Comparison of ENCODE assay signal across 8 cellular contexts in genomic region chr19:47745010-47745901, GRCh38. TPM values are rescaled to one million over a fixed set of nuclear protein-coding genes. Genes with fewer than 3 reads are reported as not detected.
DNase-seq lines count a peak whose midpoint lies in the region; ATAC-seq and TF ChIP-seq lines count a peak whose summit lies in the region.

Gene NOP53 (plus strand): TSS chr19:47745546. CDS start chr19:47745560, 14 bp downstream.

- TF ChIP-seq POLR2A in breast epithelium (IDR thresholded peaks at IDR 0.05) = peak; percentile 76

- BruUV-seq in A673 (replicated peaks; lab: Mats Ljungman, UMichigan) = TSS peak; percentile 81

- ATAC-seq in GM18870 (IDR thresholded peaks at IDR 0.05; ENCODE audit: unreplicated experiment) = peak; percentile 71
- ATAC-seq in HG03159 (IDR thresholded peaks at IDR 0.05; ENCODE audit: unreplicated experiment) = peak; percentile 72

- CTCF ChIA-PET in A673 (lab: Charles Lee) = interaction anchor here (0.6 kb wide), 1 partner anchor 50 kb away, joined by 4 read pairs; no protein-coding TSS in a partner anchor

- POLR2A ChIA-PET in A673 (lab: Charles Lee; ENCODE audit: low non-redundant PET) = interaction anchor here (0.7 to 0.8 kb wide), 2 partner anchors 19 to 122 kb away, joined by 3 read pairs; no protein-coding TSS in a partner anchor

- peak; percentile 96 for DNase-seq in A673 (ENCODE audit: low spot score)
- peak; percentile 94 for DNase-seq in NCI-H2227 treated with DMSO at 0.1 percent for 48 hours (lab: John Stamatoyannopoulos, UW)
- DNase-seq in WERI-Rb-1 = peak; percentile 96
- DNase-seq in breast epithelium (ENCODE audit: low spot score in 2 of 2) = peak; percentile 98
- peak; percentile 97 for DNase-seq in iPS-NIHi11 (ENCODE audit: low spot score)

- H3K4me3 ChIP-seq in A673 (ENCODE audit: low read depth, low read length, poor library complexity, severe bottlenecking) (peak within 1 kb of the TSS; percentile 79), WERI-Rb-1 (ENCODE audit: low read depth, low read length) (peak within 1 kb of the TSS; percentile 82), breast epithelium (peak within 1 kb of the TSS; percentile 77 to 82 (median 82)), skin epidermis (peak within 1 kb of the TSS; percentile 54 to 80 (median 67))

- peaks cover 14% of the 10 kb centered on the region for H3K4me1 ChIP-seq in A673 (ENCODE audit: insufficient read depth, low read length, poor library complexity, severe bottlenecking)
- peaks cover 0 to 15% of the 10 kb centered on the region in 2 donors for H3K4me1 ChIP-seq in breast epithelium

- TF ChIP-seq CTCF in A673 (conservative IDR thresholded peaks at IDR 0.05; ENCODE audit: low read depth, low read length) (no peak), WERI-Rb-1 (IDR thresholded peaks at IDR 0.05; ENCODE audit: low read depth, low read length) (no peak), breast epithelium (IDR thresholded peaks at IDR 0.05) (peak in 2 of 3 donors; percentile 23 to 42)

- intact Hi-C loops in A673 (cut with micrococcal nuclease; ENCODE audit: unreplicated experiment) (no loop called here), breast epithelium (cut with DNase I; ENCODE audit: low total_unique reads) (no loop called here)

- H3K27ac ChIP-seq in A673 (ENCODE audit: low read depth, low read length, poor library complexity, severe bottlenecking) (peak within 1 kb of the TSS; percentile 95), WERI-Rb-1 (peak within 1 kb of the TSS; percentile 97), breast epithelium (peak within 1 kb of the TSS; percentile 99), skin epidermis (peak within 1 kb of the TSS; percentile 48 to 100 (median 97))

- no peaks in the 10 kb centered on the region for H3K9me3 ChIP-seq in A673 (ENCODE audit: low read depth, low read length, poor library complexity, severe bottlenecking)
- peaks cover 2% of the 10 kb centered on the region for H3K9me3 ChIP-seq in WERI-Rb-1 (ENCODE audit: severe bottlenecking)
- H3K9me3 ChIP-seq in breast epithelium = no peaks in the 10 kb centered on the region

- H3K27me3 ChIP-seq in A673 (replicated peaks; ENCODE audit: insufficient read depth, low read depth, low read length, poor library complexity) = no peaks in the 10 kb centered on the region
- no peaks in the 10 kb centered on the region for H3K27me3 ChIP-seq in WERI-Rb-1 (ENCODE audit: insufficient read depth, low read depth, severe bottlenecking)
- no peaks in the 10 kb centered on the region for H3K27me3 ChIP-seq in breast epithelium

- peaks cover 32% of the 10 kb centered on the region for H3K36me3 ChIP-seq in A673 (ENCODE audit: insufficient read depth, low read length, poor library complexity, severe bottlenecking)
- peaks cover 36% of the 10 kb centered on the region for H3K36me3 ChIP-seq in WERI-Rb-1
- H3K36me3 ChIP-seq in breast epithelium = no peaks in the 10 kb centered on the region

RNA-seq across cellular contexts. Expression of gene NOP53, which starts in this region (rescaled TPM):
- 146 and 172 TPM in 2 replicates for total RNA-seq in A673 (2021)
- 100 to 1,000 TPM; 391 to 498 (median 457) TPM for total RNA-seq in breast epithelium

Comparison
In these comparisons a context has a peak if more than half of its experiments do, and no peak if none do; other contexts are left out.
1. Peak in every context shown above with its lines: DNase-seq, ATAC-seq, H3K4me3 ChIP-seq and H3K27ac ChIP-seq.
2. CTCF ChIP-seq: peak in breast epithelium (2 of 3); none in A673 (single experiment) and WERI-Rb-1 (single experiment).